Comparison of ENCODE assay signal across 8 cellular contexts in genomic region chr17:75154195-75155106, GRCh38. TPM values are rescaled to one million over a fixed set of nuclear protein-coding genes. Genes with fewer than 3 reads are reported as not detected.
A peak's percentile ranks its signal among the peaks of the same experiment; 100 is the strongest.
DNase-seq lines count a peak whose midpoint lies in the region; FAIRE-seq and TF ChIP-seq lines count a peak whose summit lies in the region.

Gene JPT1, minus strand, starts transcription at chr17:75154512. Its CDS starts 115 bp downstream, at chr17:75154397.

- 2% methylated on average over 55 of the region's 67 CpGs; no CpG with 5 or more reads in 1 of the 2 experiments for WGBS in H1 (ENCODE audit: extremely low coverage in 1 of 2, insufficient coverage in 1 of 2, insufficient read length in 1 of 2, insufficient replicate concordance in 2 of 2, low coverage in 1 of 2, low lambda C conversion rate in 2 of 2, missing lambda C conversion rate in 1 of 2), 2 experiments
- 3% methylated on average over 58 of the region's 67 CpGs for WGBS in mesenchymal stem cell

- peak; percentile 77 for FAIRE-seq in H1 (lab: Jason Lieb, UNC)

- H2BK12ac ChIP-seq in H1 (ENCODE audit: low read depth, low read length) (no peak within 1 kb of the TSS), mesenchymal stem cell (ENCODE audit: low read length in 2 of 2) (no peak within 1 kb of the TSS)

- H3K4ac ChIP-seq in H1 (replicated peaks; ENCODE audit: insufficient read length, low read depth, low read length) (peak within 1 kb of the TSS; percentile 98), mesenchymal stem cell (ENCODE audit: low read depth in 1 of 2, low read length in 2 of 2) (peak within 1 kb of the TSS; percentile 54 to 75)

- peak within 1 kb of the TSS; percentile 83 to 97 (median 88) for H3K9ac ChIP-seq in H1 (replicated peaks in 1 of 4; ENCODE audit: extremely low read depth in 1 of 4, low read depth in 3 of 4, low read length in 3 of 4)
- H3K9ac ChIP-seq in mesenchymal stem cell (ENCODE audit: low read length), result peak within 1 kb of the TSS; percentile 89

- POLR2A ChIA-PET in activated CD8-positive, alpha-beta memory T cell treated with anti-CD3 and anti-CD28 coated beads for 36 hours (lab: Charles Lee), result interaction anchor here (0.6 to 1.8 kb wide), 9 partner anchors 9 to 407 kb away, joined by 3 to 7 read pairs (median 4); partner anchors contain the start of gene SUMO2
- POLR2A ChIA-PET in H1 (lab: Charles Lee; ENCODE audit: partially characterized antibody), result interaction anchor here (0.6 to 11.6 kb wide), 47 partner anchors 9 to 303 kb away, joined by 3 to 213 read pairs (median 4); partner anchors contain the start of genes ARMC7, CDR2L, GGA3 and MRPL58

- peak within 1 kb of the TSS; percentile 91 for H3K56ac ChIP-seq in H1 (replicated peaks; ENCODE audit: insufficient read length, low read depth, low read length)

- H4K91ac ChIP-seq in H1 (replicated peaks; ENCODE audit: insufficient read length, low read length), result peak within 1 kb of the TSS; percentile 85
- H4K91ac ChIP-seq in mesenchymal stem cell (ENCODE audit: low read length), result peak within 1 kb of the TSS; percentile 34

- H3K27ac ChIP-seq in H1 (ENCODE audit: low read depth, low read length) (peak within 1 kb of the TSS; percentile 53), mesenchymal stem cell (ENCODE audit: low read length, poor library complexity, severe bottlenecking) (peak within 1 kb of the TSS; percentile 56)

- peak within 1 kb of the TSS; percentile 76; the same call in 1 of the 2 replicates for H3K18ac ChIP-seq in H1 (ENCODE audit: extremely low read depth, low read length)
- H3K18ac ChIP-seq in mesenchymal stem cell (ENCODE audit: low read depth in 1 of 2, low read length in 2 of 2), result peak within 1 kb of the TSS; percentile 73 to 94

- H3K36me3 ChIP-seq in H1 (ENCODE audit: control insufficient read depth in 2 of 4, insufficient read depth in 4 of 4, low read length in 3 of 4) (no peaks in the 10 kb centered on the region), mesenchymal stem cell (ENCODE audit: control insufficient read depth in 1 of 2, insufficient read depth in 2 of 2, low read depth in 1 of 2, low read length in 2 of 2) (peaks cover 4 to 13% of the 10 kb centered on the region in 2 experiments)

- TF ChIP-seq EP300 in H1 (IDR thresholded peaks at IDR 0.05; ENCODE audit: borderline replicate concordance in 1 of 2, low read depth in 2 of 2, low read length in 2 of 2), result no peak

- H4K8ac ChIP-seq in H1 (ENCODE audit: extremely low read depth, insufficient read depth, low read length) (peak within 1 kb of the TSS; percentile 91; the same call in 1 of the 2 replicates), mesenchymal stem cell (ENCODE audit: low read length) (peak within 1 kb of the TSS; percentile 55)

- peak; percentile 100 for TF ChIP-seq POLR2A in H1 (IDR thresholded peaks at IDR 0.05; ENCODE audit: control extremely low read depth in 1 of 2, low read depth in 2 of 2, low read length in 2 of 2)

- H2BK20ac ChIP-seq in H1 (ENCODE audit: low read length), result no peak within 1 kb of the TSS

- no peak within 1 kb of the TSS for H3K14ac ChIP-seq in H1 (ENCODE audit: insufficient read length)
- H3K14ac ChIP-seq in mesenchymal stem cell (ENCODE audit: low read length in 2 of 2), result peak within 1 kb of the TSS in 1 of 2 experiments; percentile 46

- H2BK5ac ChIP-seq in H1 (ENCODE audit: low read depth, low read length) (peak within 1 kb of the TSS; percentile 88), mesenchymal stem cell (ENCODE audit: low read depth, low read length, poor library complexity, severe bottlenecking) (peak within 1 kb of the TSS; percentile 71)

- peaks cover 2 to 3% of the 10 kb centered on the region in 2 experiments for H4K20me1 ChIP-seq in H1 (replicated peaks in 1 of 2; ENCODE audit: control insufficient read depth in 1 of 2, insufficient read depth in 2 of 2, low read length in 2 of 2)

- H2AK5ac ChIP-seq in H1 (ENCODE audit: low read depth, low read length) (peak within 1 kb of the TSS; percentile 46; the same call in 1 of the 2 replicates), mesenchymal stem cell (ENCODE audit: low read length, severe bottlenecking) (no peak within 1 kb of the TSS)

- H3K9me3 ChIP-seq in H1 (ENCODE audit: insufficient read depth in 2 of 2, low read depth in 1 of 2, low read length in 1 of 2) (no peaks in the 10 kb centered on the region), mesenchymal stem cell (ENCODE audit: control insufficient read depth, low read length) (no peaks in the 10 kb centered on the region)

- H3K23me2 ChIP-seq in H1 (ENCODE audit: low read depth, low read length), result peaks cover 6% of the 10 kb centered on the region

- H2BK120ac ChIP-seq in H1 (replicated peaks; ENCODE audit: low read depth, low read length) (no peak within 1 kb of the TSS), mesenchymal stem cell (ENCODE audit: low read depth, low read length) (peak within 1 kb of the TSS; percentile 6)

- peak within 1 kb of the TSS; percentile 34 for H4K5ac ChIP-seq in H1 (ENCODE audit: insufficient read length, low read depth, low read length)

- H3K4me2 ChIP-seq in H1 (ENCODE audit: insufficient read depth in 1 of 2, low read depth in 2 of 2, low read length in 2 of 2), result peak within 1 kb of the TSS; percentile 72 to 99
- H3K4me2 ChIP-seq in mesenchymal stem cell (ENCODE audit: low read length, poor library complexity, severe bottlenecking), result peak within 1 kb of the TSS; percentile 64

- H3K79me1 ChIP-seq in H1 (ENCODE audit: low read depth, low read length), result peaks cover 5% of the 10 kb centered on the region; the same call in 1 of the 2 replicates
- H3K79me1 ChIP-seq in mesenchymal stem cell (replicated peaks; ENCODE audit: low read length, poor library complexity, severe bottlenecking), result peaks cover 1% of the 10 kb centered on the region

- H3K4me1 ChIP-seq in H1 (replicated peaks in 1 of 4; ENCODE audit: control insufficient read depth in 3 of 4, insufficient read depth in 4 of 4, low read length in 3 of 4) (peaks cover 3 to 12% (median 9%) of the 10 kb centered on the region in 4 experiments; a peak in 6 of 7 replicates), mesenchymal stem cell (ENCODE audit: control insufficient read depth, insufficient read depth, low read depth, low read length) (peaks cover 2% of the 10 kb centered on the region)

- H2BK15ac ChIP-seq in H1 (ENCODE audit: low read length), result no peak within 1 kb of the TSS
- H2BK15ac ChIP-seq in mesenchymal stem cell (ENCODE audit: low read depth, poor library complexity, severe bottlenecking), result no peak within 1 kb of the TSS

- H3K27me3 ChIP-seq in H1 (replicated peaks in 1 of 4; ENCODE audit: control insufficient read depth in 3 of 4, extremely low read depth in 1 of 4, insufficient read depth in 3 of 4, low read length in 3 of 4) (no peaks in the 10 kb centered on the region), mesenchymal stem cell (ENCODE audit: control insufficient read depth in 1 of 2, insufficient read depth in 1 of 2, low read length in 2 of 2) (no peaks in the 10 kb centered on the region)

- TF ChIP-seq CTCF in GM20000 (IDR thresholded peaks at IDR 0.05; ENCODE audit: extremely low read depth, missing control alignments) (no peak), H1 (IDR thresholded peaks at IDR 0.05; ENCODE audit: control extremely low read depth in 1 of 3, insufficient read depth in 1 of 3, low read depth in 1 of 3, low read length in 3 of 3) (no peak)

- DNase-seq in CMK (ENCODE audit: low read depth), result peak; percentile 92
- DNase-seq in GM20000 (ENCODE audit: low spot score), result peak; percentile 98
- DNase-seq in HT-29 (ENCODE audit: low spot score), result peak; percentile 99
- peak; percentile 98 to 99 for DNase-seq in NOMO-1 (lab: John Stamatoyannopoulos, UW; ENCODE audit: unreplicated experiment in 2 of 2)
- DNase-seq in H1 (ENCODE audit: low read depth in 1 of 2, low spot score in 2 of 2), result peak; percentile 95 to 99
- DNase-seq in mesenchymal stem cell, result peak; percentile 99
- peak; percentile 93 for DNase-seq in stimulated activated CD8-positive, alpha-beta memory T cell treated with anti-CD3 and anti-CD28 coated beads, Interleukin-12 subunit alpha, Interleukin-12 subunit beta, amount 100 ng/mL, for 4 hours (ENCODE audit: low read depth)

- H3K4me3 ChIP-seq in H1 (ENCODE audit: extremely low read depth in 1 of 4, insufficient read depth in 2 of 4, low read depth in 3 of 4, low read length in 4 of 4) (peak within 1 kb of the TSS; percentile 87 to 95 (median 94)), mesenchymal stem cell (ENCODE audit: insufficient read depth in 1 of 2, low read depth in 1 of 2, low read length in 2 of 2) (peak within 1 kb of the TSS; percentile 85 to 93)

- TF ChIP-seq RAD21 in H1 (IDR thresholded peaks at IDR 0.05 in 1 of 2, conservative IDR thresholded peaks at IDR 0.05 in 1 of 2; ENCODE audit: low read depth in 2 of 2, low read length in 2 of 2), result no peak

- CTCF ChIA-PET in activated CD8-positive, alpha-beta memory T cell treated with anti-CD3 and anti-CD28 coated beads for 36 hours (lab: Charles Lee), result interaction anchor here (1.0 to 2.8 kb wide), 5 partner anchors 17 to 120 kb away, joined by 3 to 8 read pairs (median 4); partner anchors contain the start of gene NUP85
- CTCF ChIA-PET in H1 (lab: Charles Lee; ENCODE audit: partially characterized antibody), result interaction anchor here (0.5 to 1.4 kb wide), 3 partner anchors 17 to 40 kb away, joined by 4 to 7 read pairs (median 4); no protein-coding TSS in a partner anchor

- H3K23ac ChIP-seq in H1 (ENCODE audit: insufficient read length) (no peak within 1 kb of the TSS), mesenchymal stem cell (ENCODE audit: low read length in 2 of 2) (peak within 1 kb of the TSS in 1 of 2 experiments; percentile 59)

- H2AFZ ChIP-seq in H1 (ENCODE audit: low read length) (no peak within 1 kb of the TSS), mesenchymal stem cell (ENCODE audit: low read depth, low read length) (peak within 1 kb of the TSS; percentile 75)

- peaks cover 29 to 48% of the 10 kb centered on the region in 2 experiments for H3K79me2 ChIP-seq in H1 (ENCODE audit: control insufficient read depth in 1 of 2, insufficient read depth in 2 of 2, low read length in 2 of 2)

TF ChIP-seq in H1, 55 proteins besides CTCF, POLR2A, EP300 and RAD21 (continues in another document):
- peak; percentile 32 for TF ChIP-seq HDAC6 (IDR thresholded peaks at IDR 0.05; ENCODE audit: low read depth, low read length)
- no peak for TF ChIP-seq RXRA (IDR thresholded peaks at IDR 0.05; ENCODE audit: insufficient read depth, low read depth, low read length)

RNA-seq across cellular contexts. Expression of gene JPT1, which starts in this region (rescaled TPM):
- total RNA-seq in HT-29 (2014; rRNA removed; shearing (Covaris generic)), result 232 and 245 TPM in 2 replicates
- 100 to 1,000 TPM; 233 to 238 TPM for total RNA-seq in activated CD8-positive, alpha-beta memory T cell treated with anti-CD3 and anti-CD28 coated beads for 36 hours
- 340 and 369 TPM in 2 replicates for total RNA-seq in H1 (2021; fragmentation: NEBNext Ultra II Directional; extraction: Animal tissue kit (Norgen Biotek cat#: 25700))
- polyA plus RNA-seq in H1 (2011; rRNA removed), result 154 and 216 TPM in 2 replicates
- 246 TPM for polyA plus RNA-seq in H1 (2011; cell fraction: cytosol; rRNA removed)
- 206 TPM for polyA plus RNA-seq in H1 (2011; cell fraction: nucleus; rRNA removed)
- polyA plus RNA-seq in H1 (2012, experiment 1 of 2), result 377 to 556 TPM (median 531 TPM) in 4 replicates
- polyA plus RNA-seq in H1 (2012, experiment 2 of 2), result 362 TPM
- 569 TPM for polyA plus RNA-seq in H1 (2013, experiment 1 of 2)
- 579 TPM for polyA plus RNA-seq in H1 (2013, experiment 2 of 2)
- polyA minus RNA-seq in H1 (2011; rRNA and poly(A)+ RNA removed), result 42.8 and 65.0 TPM in 2 replicates
- 249 TPM for polyA minus RNA-seq in H1 (2011; cell fraction: cytosol; rRNA and poly(A)+ RNA removed)
- 83.5 TPM for polyA minus RNA-seq in H1 (2011; cell fraction: nucleus; rRNA and poly(A)+ RNA removed)
- 284 TPM for polyA plus RNA-seq in mesenchymal stem cell (2013, experiment 1 of 2)
- 299 TPM for polyA plus RNA-seq in mesenchymal stem cell (2013, experiment 2 of 2)

Comparison
In these comparisons a context has a peak if more than half of its experiments do, and no peak if none do; other contexts are left out.
1. Peak in every context shown above with its lines: DNase-seq, H3K4me3 ChIP-seq and H3K27ac ChIP-seq.